8 cellular contexts compared by ENCODE assay signal in genomic region chr1:244796719-244797406, GRCh38. TPM values are rescaled to one million over a fixed set of nuclear protein-coding genes. Genes with fewer than 3 reads are reported as not detected.
DNase-seq lines count a peak whose midpoint lies in the region; ATAC-seq and TF ChIP-seq lines count a peak whose summit lies in the region.

No MANE protein-coding gene starts in this region.

- H3K4me3 ChIP-seq in Jurkat, Clone E6-1 (ENCODE audit: low read length): no peak overlapping the region
- H3K4me3 ChIP-seq in RWPE2 (ENCODE audit: severe bottlenecking): no peak overlapping the region

- intact Hi-C loops in posterior vena cava (cut with DNase I): loop anchor here (5.0 kb wide), 2 partner anchors 190 to 195 kb away; no protein-coding TSS in a partner anchor

- no peaks in the 10 kb centered on the region for H3K27me3 ChIP-seq in RWPE2 (ENCODE audit: insufficient read depth, poor library complexity, severe bottlenecking)

- H3K9me3 ChIP-seq in RWPE2 (ENCODE audit: severe bottlenecking): no peaks in the 10 kb centered on the region

- no peaks in the 10 kb centered on the region for H3K36me3 ChIP-seq in RWPE2 (ENCODE audit: low read depth)

- DNase-seq in DMS 273 treated with DMSO at 0.1 percent for 48 hours (lab: John Stamatoyannopoulos, UW) (peak; percentile 14), RWPE2 (ENCODE audit: low spot score) (no peak), germinal center (ENCODE audit: low spot score) (peak; percentile 54), posterior vena cava (ENCODE audit: low spot score) (peak; percentile 58), cortex of kidney (lab: John Stamatoyannopoulos, UW) (no peak)
- peak; percentile 45 for DNase-seq in Jurkat, Clone E6-1 (ENCODE audit: low read depth, low spot score)
- peak; percentile 49 for DNase-seq in activated naive CD4-positive, alpha-beta T cell treated with Interleukin-2 at 50 U/mL for 16 hours

- peak; percentile 60 for TF ChIP-seq CTCF in RWPE2 (IDR thresholded peaks at IDR 0.05; ENCODE audit: poor library complexity, severe bottlenecking)

- H3K4me1 ChIP-seq in RWPE2 (ENCODE audit: insufficient read depth, poor library complexity, severe bottlenecking): no peaks in the 10 kb centered on the region

- no peak overlapping the region for H3K27ac ChIP-seq in RWPE2 (ENCODE audit: poor library complexity, severe bottlenecking)

- ATAC-seq in RWPE2 (ENCODE audit: low read depth) (peak; percentile 38; the same call in 2 of the 3 replicates), HG02884 (IDR thresholded peaks at IDR 0.05; ENCODE audit: unreplicated experiment) (no peak)

RNA-seq across cellular contexts. Expression of gene COX20, which starts 38.6 kb away (rescaled TPM):
- polyA plus RNA-seq in Jurkat, Clone E6-1 (2012; ENCODE audit: insufficient read depth, insufficient read length): 64.0 TPM
- 10 to 100 TPM; 42.1 to 47.6 TPM for total RNA-seq in posterior vena cava

Comparison
In these comparisons a context has a peak if more than half of its experiments do, and no peak if none do; other contexts are left out.
1. DNase-seq: peak in DMS 273 treated with DMSO at 0.1 percent for 48 hours (single experiment), Jurkat, Clone E6-1 (single experiment), activated naive CD4-positive, alpha-beta T cell treated with Interleukin-2 at 50 U/mL for 16 hours (single experiment), germinal center (single experiment) and posterior vena cava (single experiment); none in RWPE2 (single experiment) and cortex of kidney (single experiment).